5 cellular contexts compared by ENCODE assay signal in the genomic region with DNA sequence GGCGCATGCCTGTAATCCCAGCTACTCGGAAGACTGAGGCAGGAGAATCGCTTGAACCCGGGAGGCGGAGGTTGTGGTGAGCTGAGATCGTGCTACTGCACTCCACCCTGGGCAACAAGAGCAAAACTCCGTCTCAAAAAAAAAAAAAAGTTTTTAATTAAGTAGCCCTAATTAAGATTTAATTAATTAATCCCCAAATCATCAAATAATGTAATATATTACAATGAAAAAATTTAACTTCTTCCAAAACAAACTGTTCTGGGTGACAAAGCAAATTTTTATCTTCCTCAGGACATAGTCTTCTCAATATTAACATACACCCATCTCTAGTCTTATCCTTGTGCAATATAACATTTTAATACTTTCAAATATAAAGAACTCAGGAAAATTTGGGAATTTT. TPM values are rescaled to one million over a fixed set of nuclear protein-coding genes. Genes with fewer than 3 reads are reported as not detected.
A peak's percentile ranks its signal among the peaks of the same experiment; 100 is the strongest.
DNase-seq lines count a peak whose midpoint lies in the region; ATAC-seq, FAIRE-seq and TF ChIP-seq lines count a peak whose summit lies in the region.
"Not testable (repeated sequence)": the region's sequence is repeated elsewhere in the genome, so short reads cannot be mapped to it uniquely, and the experiment has no call there.

No MANE protein-coding gene starts in this region.

- intact Hi-C loops in HCT116 (cut with micrococcal nuclease); OCI-LY7 (cut with micrococcal nuclease; ENCODE audit: unreplicated experiment); GM12878 (cut with micrococcal nuclease; ENCODE audit: unreplicated experiment); MCF 10A (cut with micrococcal nuclease); HepG2 (cut with micrococcal nuclease; ENCODE audit: unreplicated experiment): not testable (repeated sequence)

- DNase-seq in HCT116 (ENCODE audit: low read depth, low spot score); OCI-LY7 (ENCODE audit: low spot score); GM12878 (ENCODE audit: low read depth, low spot score); MCF 10A (ENCODE audit: unreplicated experiment); HepG2 (ENCODE audit: low spot score): not testable (repeated sequence)

- not testable (repeated sequence) for ATAC-seq in HCT116, GM12878, HepG2

- not testable (repeated sequence) for H2AFZ ChIP-seq in HCT116 (ENCODE audit: low read depth, low read length, poor library complexity, severe bottlenecking); OCI-LY7 (ENCODE audit: low read length); GM12878 (ENCODE audit: control insufficient read depth, low read depth, low read length); HepG2 (ENCODE audit: low read length)

- H3K36me3 Mint-ChIP-seq in MCF 10A (ENCODE audit: insufficient read depth, unreplicated experiment): peaks cover 94% of the 10 kb centered on the region

- POLR2A ChIA-PET in HCT116 (lab: Charles Lee); HepG2 (lab: Yijun Ruan, JAX): not testable (repeated sequence)
- POLR2A ChIA-PET in OCI-LY7 (lab: Charles Lee) (interaction anchor here (0.7 kb wide), 1 partner anchor 9 kb away, joined by 3 read pairs; no protein-coding TSS in a partner anchor), GM12878 (lab: Charles Lee) (interaction anchor here (0.7 to 1.0 kb wide), 2 partner anchors 36 to 163 kb away, joined by 3 read pairs; no protein-coding TSS in a partner anchor), MCF 10A (lab: Yijun Ruan, JAX) (interaction anchor here (0.6 kb wide), 1 partner anchor 150 kb away, joined by 3 read pairs; no protein-coding TSS in a partner anchor)

- in situ Hi-C loops in GM12878 (cut with MboI); HepG2 (cut with HindIII; ENCODE audit: extremely low pct_ligation_motif_present, low pct_unique_long_range_greater_than_20kb): not testable (repeated sequence)

- peaks cover 34 to 59% of the 10 kb centered on the region in 2 experiments for H3K36me3 ChIP-seq in HCT116 (ENCODE audit: control insufficient read depth in 1 of 2, insufficient read depth in 2 of 2, low read length in 2 of 2)
- H3K36me3 ChIP-seq in OCI-LY7 (ENCODE audit: insufficient read depth, low read length): peaks cover 94% of the 10 kb centered on the region
- H3K36me3 ChIP-seq in GM12878 (ENCODE audit: control insufficient read depth in 2 of 2, insufficient read depth in 2 of 2, low read length in 1 of 2): peaks cover 2 to 27% of the 10 kb centered on the region in 2 experiments
- peaks cover 16 to 51% of the 10 kb centered on the region in 2 experiments for H3K36me3 ChIP-seq in HepG2 (replicated peaks in 1 of 2; ENCODE audit: control insufficient read depth in 1 of 2, insufficient read depth in 2 of 2, low read length in 2 of 2)

- H3K27me3 ChIP-seq in HCT116 (ENCODE audit: insufficient read depth, low read length); GM12878 (replicated peaks in 1 of 2; ENCODE audit: control insufficient read depth in 2 of 2, insufficient read depth in 2 of 2, low read length in 1 of 2); HepG2 (ENCODE audit: control insufficient read depth in 1 of 2, insufficient read depth in 2 of 2, low read length in 2 of 2): not testable (repeated sequence)

- FAIRE-seq in GM12878 (lab: Jason Lieb, UNC); HepG2 (lab: Jason Lieb, UNC): not testable (repeated sequence)

- H3K4me3 ChIP-seq in HCT116 (replicated peaks in 1 of 2; ENCODE audit: low read depth in 1 of 2, low read length in 2 of 2); OCI-LY7 (ENCODE audit: low read depth, low read length, poor library complexity, severe bottlenecking); GM12878; HepG2 (replicated peaks in 1 of 3; ENCODE audit: insufficient read depth in 1 of 3, low read depth in 2 of 3, low read length in 3 of 3): not testable (repeated sequence)

- RAD21 ChIA-PET in HCT116 (lab: Charles Lee; ENCODE audit: low non-redundant PET in 1 of 2, low total read pairs in 2 of 2, uncharacterized antibody in 2 of 2, unreplicated experiment in 2 of 2); GM12878 (lab: Charles Lee; ENCODE audit: unreplicated experiment): not testable (repeated sequence)

- H3K4me1 ChIP-seq in HCT116 (ENCODE audit: control insufficient read depth in 1 of 2, insufficient read depth in 2 of 2, low read length in 2 of 2); OCI-LY7 (ENCODE audit: insufficient read depth, low read length, poor library complexity, severe bottlenecking); GM12878 (ENCODE audit: control insufficient read depth, insufficient read depth, low read length): not testable (repeated sequence)
- H3K4me1 ChIP-seq in HepG2 (ENCODE audit: insufficient read depth, low read length): peaks cover 14% of the 10 kb centered on the region

- H3K27ac Mint-ChIP-seq in MCF 10A (ENCODE audit: low read depth, unreplicated experiment): not testable (repeated sequence)

- not testable (repeated sequence) for H3K9ac ChIP-seq in HCT116 (ENCODE audit: low read length); GM12878 (ENCODE audit: control insufficient read depth, insufficient read depth, low read length); HepG2 (ENCODE audit: insufficient read depth, low read depth, low read length)

- not testable (repeated sequence) for H3K27me3 Mint-ChIP-seq in MCF 10A (ENCODE audit: insufficient read depth, unreplicated experiment)

- BruUV-seq in HCT116 (replicated peaks; lab: Mats Ljungman, UMichigan) (TSS peak; percentile 7), OCI-LY7 (replicated peaks; lab: Mats Ljungman, UMichigan) (TSS peak; percentile 19), GM12878 (replicated peaks; lab: Mats Ljungman, UMichigan) (TSS peak; percentile 17), MCF 10A (replicated peaks; lab: Mats Ljungman, UMichigan) (TSS peak; percentile 10), HepG2 (replicated peaks; lab: Mats Ljungman, UMichigan) (TSS peak; percentile 28)

- not testable (repeated sequence) for H3K4me3 Mint-ChIP-seq in MCF 10A (ENCODE audit: unreplicated experiment)

- H3K9me3 ChIP-seq in HCT116 (ENCODE audit: control insufficient read depth in 1 of 2, insufficient read depth in 1 of 2, low read depth in 1 of 2, low read length in 2 of 2); OCI-LY7 (ENCODE audit: low read length); GM12878 (replicated peaks; ENCODE audit: control insufficient read depth, insufficient read depth, low read length); HepG2 (ENCODE audit: low read length): not testable (repeated sequence)

- TF ChIP-seq EP300 in GM12878 (IDR thresholded peaks at IDR 0.05; ENCODE audit: borderline replicate concordance in 1 of 2, control insufficient read depth in 1 of 2, low read depth in 2 of 2, low read length in 2 of 2); HepG2 (IDR thresholded peaks at IDR 0.05; ENCODE audit: low read depth in 2 of 2, low read length in 2 of 2); HepG2 (CRISPR knock-in tag; IDR thresholded peaks at IDR 0.05; ENCODE audit: borderline replicate concordance): not testable (repeated sequence)

- SMC1A ChIA-PET in GM12878 (lab: Charles Lee; ENCODE audit: uncharacterized antibody, unreplicated experiment): not testable (repeated sequence)

- TF ChIP-seq POLR2A in HCT116 (IDR thresholded peaks at IDR 0.05; ENCODE audit: borderline replicate concordance, extremely low read depth, insufficient read depth, insufficient read length); GM12878 (IDR thresholded peaks at IDR 0.05; ENCODE audit: low read depth, low read length); HepG2 (IDR thresholded peaks at IDR 0.05; ENCODE audit: insufficient read depth in 1 of 2, low read depth in 2 of 2, low read length in 2 of 2): not testable (repeated sequence)

- 98% methylated on average over 7 of the region's 7 CpGs for WGBS in GM12878 (ENCODE audit: insufficient coverage, insufficient replicate concordance, low lambda C conversion rate, missing lambda C conversion rate)
- WGBS in HepG2 (ENCODE audit: low lambda C conversion rate): 97% methylated on average over 7 of the region's 7 CpGs

- not testable (repeated sequence) for TF ChIP-seq CTCF in HCT116 (IDR thresholded peaks at IDR 0.05 in 2 of 3, conservative IDR thresholded peaks at IDR 0.05 in 1 of 3; ENCODE audit: borderline replicate concordance in 1 of 3, insufficient read depth in 1 of 3, low read depth in 2 of 3, low read length in 2 of 3); OCI-LY7 (conservative IDR thresholded peaks at IDR 0.05; ENCODE audit: low read length); GM12878 (IDR thresholded peaks at IDR 0.05 in 2 of 3, conservative IDR thresholded peaks at IDR 0.05 in 1 of 3; ENCODE audit: control insufficient read depth in 2 of 3, extremely low read depth in 1 of 3, insufficient read depth in 1 of 3, low read depth in 3 of 3, low read length in 3 of 3); MCF 10A (IDR thresholded peaks at IDR 0.05; ENCODE audit: unreplicated experiment); HepG2 (CRISPR knock-in tag; IDR thresholded peaks at IDR 0.05)

- H3K27ac ChIP-seq in HCT116 (ENCODE audit: low read depth, low read length); OCI-LY7 (ENCODE audit: low read depth, low read length, poor library complexity, severe bottlenecking); GM12878 (ENCODE audit: control insufficient read depth, insufficient read depth); HepG2 (ENCODE audit: extremely low read length, insufficient read depth, low read length): not testable (repeated sequence)

- CTCF ChIA-PET in HCT116 (lab: Charles Lee); OCI-LY7 (lab: Charles Lee; ENCODE audit: unreplicated experiment); GM12878 (lab: Yijun Ruan, JAX); HepG2 (lab: Yijun Ruan, JAX; ENCODE audit: low intra/inter-chr PET ratio, low total read pairs): not testable (repeated sequence)
- CTCF ChIA-PET in MCF 10A (lab: Yijun Ruan, JAX): interaction anchor here (0.6 kb wide), 1 partner anchor 11 kb away, joined by 3 read pairs; no protein-coding TSS in a partner anchor

- H4K20me1 ChIP-seq in HCT116 (ENCODE audit: insufficient read depth): 0 out of 2 replicates have a peak, but pooled peaks cover 15% of the 10 kb centered on the region
- not testable (repeated sequence) for H4K20me1 ChIP-seq in OCI-LY7 (ENCODE audit: insufficient read depth, low read length); GM12878 (ENCODE audit: control insufficient read depth, insufficient read depth); HepG2 (ENCODE audit: insufficient read depth, low read length)

- H3K9me2 ChIP-seq in HCT116 (ENCODE audit: insufficient read depth); OCI-LY7 (ENCODE audit: insufficient read depth, low read length): not testable (repeated sequence)

- not testable (repeated sequence) for H3K4me2 ChIP-seq in HCT116 (ENCODE audit: low read length); OCI-LY7 (ENCODE audit: low read length); GM12878 (ENCODE audit: control insufficient read depth, insufficient read depth); HepG2 (ENCODE audit: low read depth, low read length)

- TF ChIP-seq RAD21 in HCT116 (IDR thresholded peaks at IDR 0.05; ENCODE audit: low read depth); GM12878 (IDR thresholded peaks at IDR 0.05; ENCODE audit: insufficient read depth, low read depth, low read length); HepG2 (CRISPR knock-in tag; IDR thresholded peaks at IDR 0.05): not testable (repeated sequence)

- H3K9me3 Mint-ChIP-seq in MCF 10A (ENCODE audit: unreplicated experiment): not testable (repeated sequence)

- peaks cover 91% of the 10 kb centered on the region for H3K79me2 ChIP-seq in HCT116 (ENCODE audit: insufficient read depth, low read length)
- peaks cover 49% of the 10 kb centered on the region for H3K79me2 ChIP-seq in OCI-LY7 (ENCODE audit: insufficient read depth, low read depth, low read length)
- H3K79me2 ChIP-seq in GM12878 (ENCODE audit: control insufficient read depth, insufficient read depth, low read length); HepG2 (ENCODE audit: insufficient read depth, low read length): not testable (repeated sequence)

- not testable (repeated sequence) for H3K4me1 Mint-ChIP-seq in MCF 10A (ENCODE audit: insufficient read depth, unreplicated experiment)

RNA-seq across cellular contexts. Expression of a gene that starts 16.8 kb away (rescaled TPM):
- total RNA-seq in HCT116 (2021; ENCODE audit: unreplicated experiment): 41.6 TPM
- polyA plus RNA-seq in HCT116 (2012): 24.2 and 27.4 TPM in 2 replicates
- 47.1 and 58.5 TPM in 2 replicates for total RNA-seq in OCI-LY7 (2014; rRNA removed; shearing (Covaris generic))
- 52.5 and 52.7 TPM in 2 replicates for total RNA-seq in OCI-LY7 (2022)
- 129 and 134 TPM in 2 replicates for total RNA-seq in GM12878 (2013; cell fraction: nucleolus; rRNA removed)
- total RNA-seq in GM12878 (2014; rRNA removed): 43.0 and 46.7 TPM in 2 replicates
- 38.7 and 39.8 TPM in 2 replicates for total RNA-seq in GM12878 (2014; rRNA removed; fragmentation: Illumina TruSeq; extraction: Trizol)
- 28.1 and 28.6 TPM in 2 replicates for total RNA-seq in GM12878 (2021)
- polyA plus RNA-seq in GM12878 (2011; ENCODE audit: low read depth): 42.7 TPM
- 52.9 and 54.3 TPM in 2 replicates for polyA plus RNA-seq in GM12878 (2011; rRNA removed)
- polyA plus RNA-seq in GM12878 (2011; cell fraction: cytosol; rRNA removed): 50.8 and 56.2 TPM in 2 replicates
- polyA plus RNA-seq in GM12878 (2011; cell fraction: nucleus; rRNA removed): 53.0 and 66.8 TPM in 2 replicates
- polyA plus RNA-seq in GM12878 (2012): 20.8 and 26.6 TPM in 2 replicates
- 33.7 and 35.3 TPM in 2 replicates for polyA plus RNA-seq in GM12878 (2014; fragmentation: Illumina TruSeq; extraction: Trizol)
- 10 to 100 TPM; 39.0 to 54.8 TPM for polyA plus RNA-seq in GM12878 (2014; fragmentation: Nextera tagmentation; extraction: Ambion mirVana)
- 32.1 and 33.7 TPM in 2 replicates for polyA plus RNA-seq in GM12878 (2014; rRNA removed)
- polyA plus RNA-seq in GM12878 (2016; fragmentation: Nextera tagmentation; extraction: Ambion mirVana): 10 to 100 TPM; 42.1 to 42.3 TPM
- polyA minus RNA-seq in GM12878 (2011; rRNA and poly(A)+ RNA removed): 72.3 and 73.2 TPM in 2 replicates
- 19.9 and 30.7 TPM in 2 replicates for polyA minus RNA-seq in GM12878 (2011; cell fraction: cytosol; rRNA and poly(A)+ RNA removed)
- polyA minus RNA-seq in GM12878 (2011; cell fraction: nucleus; rRNA and poly(A)+ RNA removed): 72.9 and 105 TPM in 2 replicates
- total RNA-seq in MCF 10A (2022): 35.3 and 44.2 TPM in 2 replicates
- 40.1 and 41.3 TPM in 2 replicates for total RNA-seq in HepG2 (2016; rRNA removed; fragmentation: Illumina TruSeq; extraction: Trizol)
- total RNA-seq in HepG2 (2016; cell fraction: cytosol; rRNA removed; fragmentation: Illumina TruSeq; extraction: Trizol; ENCODE audit: low read depth): 11.6 and 13.1 TPM in 2 replicates
- 39.5 and 40.8 TPM in 2 replicates for total RNA-seq in HepG2 (2016; cell fraction: insoluble cytoplasmic fraction; rRNA removed; fragmentation: Illumina TruSeq; extraction: Trizol)
- 20.4 and 20.6 TPM in 2 replicates for total RNA-seq in HepG2 (2016; cell fraction: membrane; rRNA removed; fragmentation: Illumina TruSeq; extraction: Trizol)
- total RNA-seq in HepG2 (2016; cell fraction: nucleus; rRNA removed; fragmentation: Illumina TruSeq; extraction: Trizol): 49.1 and 56.8 TPM in 2 replicates
- polyA plus RNA-seq in HepG2 (2011; rRNA removed): 22.0 and 24.1 TPM in 2 replicates
- polyA plus RNA-seq in HepG2 (2011; cell fraction: cytosol; rRNA removed): 23.5 and 23.9 TPM in 2 replicates
- 38.4 and 46.5 TPM in 2 replicates for polyA plus RNA-seq in HepG2 (2011; cell fraction: nucleus; rRNA removed)
- 17.0 and 17.6 TPM in 2 replicates for polyA plus RNA-seq in HepG2 (2012)
- 4.1 and 5.1 TPM in 2 replicates for polyA plus RNA-seq in HepG2 (2016; cell fraction: cytosol; fragmentation: Illumina TruSeq; extraction: Trizol; ENCODE audit: low read depth)
- polyA plus RNA-seq in HepG2 (2016; cell fraction: insoluble cytoplasmic fraction; fragmentation: Illumina TruSeq; extraction: Trizol; ENCODE audit: low read depth): 26.9 and 31.9 TPM in 2 replicates
- polyA plus RNA-seq in HepG2 (2016; cell fraction: membrane; fragmentation: Illumina TruSeq; extraction: Trizol; ENCODE audit: low read depth): 6.4 and 6.7 TPM in 2 replicates
- 56.2 and 75.3 TPM in 2 replicates for polyA plus RNA-seq in HepG2 (2016; cell fraction: nucleus; fragmentation: Illumina TruSeq; extraction: Trizol; ENCODE audit: insufficient read depth, low read depth)
- polyA minus RNA-seq in HepG2 (2011; rRNA and poly(A)+ RNA removed; ENCODE audit: low replicate concordance): 80.5 and 142 TPM in 2 replicates
- polyA minus RNA-seq in HepG2 (2011; cell fraction: cytosol; rRNA and poly(A)+ RNA removed): 21.1 and 21.6 TPM in 2 replicates
- 102 and 110 TPM in 2 replicates for polyA minus RNA-seq in HepG2 (2011; cell fraction: nucleus; rRNA and poly(A)+ RNA removed)

RNA-seq across cellular contexts. Expression of a gene that starts 17.7 kb away (rescaled TPM):
- 69.4 TPM for total RNA-seq in HCT116 (2021; ENCODE audit: unreplicated experiment)
- polyA plus RNA-seq in HCT116 (2012): 23.8 and 25.7 TPM in 2 replicates
- total RNA-seq in OCI-LY7 (2014; rRNA removed; shearing (Covaris generic)): 23.6 and 30.9 TPM in 2 replicates
- total RNA-seq in OCI-LY7 (2022): 57.7 and 59.1 TPM in 2 replicates
- total RNA-seq in GM12878 (2013; cell fraction: nucleolus; rRNA removed): 79.2 and 93.9 TPM in 2 replicates
- 22.8 and 25.1 TPM in 2 replicates for total RNA-seq in GM12878 (2014; rRNA removed)
- 28.8 and 29.1 TPM in 2 replicates for total RNA-seq in GM12878 (2014; rRNA removed; fragmentation: Illumina TruSeq; extraction: Trizol)
- 36.2 and 37.3 TPM in 2 replicates for total RNA-seq in GM12878 (2021)
- polyA plus RNA-seq in GM12878 (2011; ENCODE audit: low read depth): 11.4 TPM
- 29.1 and 34.2 TPM in 2 replicates for polyA plus RNA-seq in GM12878 (2011; rRNA removed)
- 16.2 and 19.7 TPM in 2 replicates for polyA plus RNA-seq in GM12878 (2011; cell fraction: cytosol; rRNA removed)
- 28.7 and 30.4 TPM in 2 replicates for polyA plus RNA-seq in GM12878 (2011; cell fraction: nucleus; rRNA removed)
- 12.2 and 14.3 TPM in 2 replicates for polyA plus RNA-seq in GM12878 (2012)
- polyA plus RNA-seq in GM12878 (2014; fragmentation: Illumina TruSeq; extraction: Trizol): 23.5 and 26.5 TPM in 2 replicates
- 1 to 10 TPM; 6.3 to 6.5 TPM for polyA plus RNA-seq in GM12878 (2014; fragmentation: Nextera tagmentation; extraction: Ambion mirVana)
- 13.3 and 17.3 TPM in 2 replicates for polyA plus RNA-seq in GM12878 (2014; rRNA removed)
- 10 to 100 TPM in 1 of 2 experiments, 1 to 10 TPM in 1; 9.4 to 10.7 TPM for polyA plus RNA-seq in GM12878 (2016; fragmentation: Nextera tagmentation; extraction: Ambion mirVana)
- polyA minus RNA-seq in GM12878 (2011; rRNA and poly(A)+ RNA removed): 93.7 and 161 TPM in 2 replicates
- polyA minus RNA-seq in GM12878 (2011; cell fraction: cytosol; rRNA and poly(A)+ RNA removed): 21.2 and 23.1 TPM in 2 replicates
- polyA minus RNA-seq in GM12878 (2011; cell fraction: nucleus; rRNA and poly(A)+ RNA removed): 29.5 and 29.8 TPM in 2 replicates
- total RNA-seq in MCF 10A (2022): 54.3 and 55.1 TPM in 2 replicates
- total RNA-seq in HepG2 (2016; rRNA removed; fragmentation: Illumina TruSeq; extraction: Trizol): 26.8 and 28.2 TPM in 2 replicates
- 1.8 and 2.3 TPM in 2 replicates for total RNA-seq in HepG2 (2016; cell fraction: cytosol; rRNA removed; fragmentation: Illumina TruSeq; extraction: Trizol; ENCODE audit: low read depth)
- 26.7 and 27.8 TPM in 2 replicates for total RNA-seq in HepG2 (2016; cell fraction: insoluble cytoplasmic fraction; rRNA removed; fragmentation: Illumina TruSeq; extraction: Trizol)
- 7.3 and 8.1 TPM in 2 replicates for total RNA-seq in HepG2 (2016; cell fraction: membrane; rRNA removed; fragmentation: Illumina TruSeq; extraction: Trizol)
- total RNA-seq in HepG2 (2016; cell fraction: nucleus; rRNA removed; fragmentation: Illumina TruSeq; extraction: Trizol): 37.9 and 44.9 TPM in 2 replicates
- polyA plus RNA-seq in HepG2 (2011; rRNA removed): 15.3 and 18.0 TPM in 2 replicates
- polyA plus RNA-seq in HepG2 (2011; cell fraction: cytosol; rRNA removed): 6.5 and 9.2 TPM in 2 replicates
- polyA plus RNA-seq in HepG2 (2011; cell fraction: nucleus; rRNA removed): 22.2 and 26.3 TPM in 2 replicates
- 8.8 and 11.3 TPM in 2 replicates for polyA plus RNA-seq in HepG2 (2012)
- polyA plus RNA-seq in HepG2 (2016; cell fraction: cytosol; fragmentation: Illumina TruSeq; extraction: Trizol; ENCODE audit: low read depth): 0.57 and 0.90 TPM in 2 replicates
- 6.8 and 7.5 TPM in 2 replicates for polyA plus RNA-seq in HepG2 (2016; cell fraction: insoluble cytoplasmic fraction; fragmentation: Illumina TruSeq; extraction: Trizol; ENCODE audit: low read depth)
- 1.6 and 2.0 TPM in 2 replicates for polyA plus RNA-seq in HepG2 (2016; cell fraction: membrane; fragmentation: Illumina TruSeq; extraction: Trizol; ENCODE audit: low read depth)
- 36.1 and 37.6 TPM in 2 replicates for polyA plus RNA-seq in HepG2 (2016; cell fraction: nucleus; fragmentation: Illumina TruSeq; extraction: Trizol; ENCODE audit: insufficient read depth, low read depth)
- 28.4 and 91.5 TPM in 2 replicates for polyA minus RNA-seq in HepG2 (2011; rRNA and poly(A)+ RNA removed; ENCODE audit: low replicate concordance)
- polyA minus RNA-seq in HepG2 (2011; cell fraction: cytosol; rRNA and poly(A)+ RNA removed): 20.2 and 20.4 TPM in 2 replicates
- polyA minus RNA-seq in HepG2 (2011; cell fraction: nucleus; rRNA and poly(A)+ RNA removed): 43.1 and 62.9 TPM in 2 replicates
